1 cellular context compared by ENCODE assay signal in genomic region chr3:191431160-191431822, GRCh38.
TF ChIP-seq lines count a peak whose summit lies in the region.

No MANE protein-coding gene starts in this region.

TF ChIP-seq in liver, 16 proteins besides CTCF, POLR2A, EP300 and RAD21 (continued from another document):
- TF ChIP-seq REST (IDR thresholded peaks at IDR 0.05): no peak
